In genomic region chr10:125428054-125428453, GRCh38 we compare ENCODE assay signal across 1 cellular context.
TF ChIP-seq lines count a peak whose summit lies in the region.

No MANE protein-coding gene starts in this region.

TF ChIP-seq in H1, 55 proteins besides CTCF, POLR2A, EP300 and RAD21 (continued from another document):
- TF ChIP-seq E2F6 (IDR thresholded peaks at IDR 0.05) (no peak), CEBPB (IDR thresholded peaks at IDR 0.05; ENCODE audit: low read depth, low read length) (no peak), MAFK (IDR thresholded peaks at IDR 0.05; ENCODE audit: low read depth, low read length) (no peak), TEAD4 (IDR thresholded peaks at IDR 0.05; ENCODE audit: low read depth, low read length) (no peak), JUND (IDR thresholded peaks at IDR 0.05; ENCODE audit: low read length) (no peak), NANOG (IDR thresholded peaks at IDR 0.05; ENCODE audit: insufficient read depth, low read depth, low read length, poor library complexity, severe bottlenecking) (no peak), TBP (IDR thresholded peaks at IDR 0.05; ENCODE audit: low read depth, low read length) (no peak)
